ENCODE assay signal across 35 cellular contexts in genomic region chr5:137561572-137561971, GRCh38.
DNase-seq lines count a peak whose midpoint lies in the region; ATAC-seq and TF ChIP-seq lines count a peak whose summit lies in the region.
"Had no signal": no experiment of that assay in that cellular context is flagged by ENCODE, and none has a peak within 500 bp of the region (broad histone marks: within the 10 kb centered on the region; RNA-seq: fewer than 3 reads in every experiment).

No MANE protein-coding gene starts in this region.

- H3K27me3 ChIP-seq in H9 (ENCODE audit: insufficient read depth, low read length): no peaks in the 10 kb centered on the region
- H3K27me3 ChIP-seq: colonic mucosa, left lung, MG63, neural progenitor cell, right atrium auricular region, uterus had no signal

- no peak overlapping the region for H2AK5ac ChIP-seq in H9 (ENCODE audit: insufficient read length, low read length)

- POLR2A ChIA-PET in HEK293 (lab: Yijun Ruan, JAX): no interaction called here

- peaks cover 14% of the 10 kb centered on the region for H3K27me3 Mint-ChIP-seq in activated T-cell treated with anti-CD3 and anti-CD28 coated beads, Interleukin-2, amount 50 U/mL, for 4 hours (ENCODE audit: low read depth)
- peaks cover 6% of the 10 kb centered on the region for H3K27me3 Mint-ChIP-seq in H9 (ENCODE audit: low read depth)

- H2BK15ac ChIP-seq in H9 (ENCODE audit: low read depth, low read length): no peak overlapping the region

- H3K23ac ChIP-seq in H9 (ENCODE audit: insufficient read length, low read depth, low read length): no peak overlapping the region

- no peak overlapping the region for H2BK5ac ChIP-seq in H9 (ENCODE audit: insufficient read length, low read length)

- ATAC-seq in activated T-cell treated with anti-CD3 and anti-CD28 coated beads, Interleukin-2, amount 50 U/mL, for 4 hours: no peak
- no peak for ATAC-seq in HG02970 (IDR thresholded peaks at IDR 0.05; ENCODE audit: low FRiP score, unreplicated experiment)
- ATAC-seq: activated CD4-positive, CD25-positive, alpha-beta regulatory T cell treated with anti-CD3 and anti-CD28 coated beads, Interleukin-2, amount 50 U/mL, for 24 hours; activated CD8-positive, alpha-beta memory T cell treated with anti-CD3 and anti-CD28 coated beads, Interleukin-2, amount 10 ng/mL, durations not matched to agents 7 days and 5 days; left lung; T-helper 17 cell had no signal

- DNase-seq in Daoy (ENCODE audit: low read depth): peak; percentile 78
- peak; percentile 54 for DNase-seq in RPMI7951 (ENCODE audit: low read depth)
- peak; percentile 32 for DNase-seq in kidney glomerular epithelial cell (lab: John Stamatoyannopoulos, UW)
- no peak for DNase-seq in activated T-cell treated with anti-CD3 and anti-CD28 coated beads, Interleukin-2, amount 50 U/mL, for 4 hours
- DNase-seq in H9: no peak
- DNase-seq: activated CD4-positive, alpha-beta T cell treated with anti-CD3 and anti-CD28 coated beads, Interleukin-2, amount 50 U/mL, for 4 hours; activated CD8-positive, alpha-beta memory T cell treated with anti-CD3 and anti-CD28 coated beads, Interleukin-2, amount 10 ng/mL, durations not matched to agents 7 days and 5 days; activated gamma-delta T cell treated with Interleukin-2 at 50 U/mL for 16 hours; activated naive CD8-positive, alpha-beta T cell treated with anti-CD3 and anti-CD28 coated beads, Interleukin-2, amount 10 ng/mL, durations not matched to agents 7 days and 5 days; activated T-cell treated with anti-CD3 and anti-CD28 coated beads, Interleukin-2, amount 50 U/mL, for 48 hours; aorta; colonic mucosa; COR-L47; effector CD4-positive, alpha-beta T cell; GF-D8; KBM-7; left lung; mesendoderm; MG63; NCI-H146; NCI-H2171; NCI-H524 treated with DMSO at 0.1 percent for 48 hours; NK-92 treated with Interleukin-12 subunit alpha and Interleukin-12 subunit beta, amount 100 ng/mL, for 24 hours; PC-9; SHP77; stimulated activated CD4-positive, alpha-beta T cell treated with anti-CD3 and anti-CD28 coated beads, Interleukin-1b, Interleukin-23, amount 100 ng/mL, for 48 hours; T-helper 17 cell; uterus had no signal

- H3K9me3 ChIP-seq in HEK293 (ENCODE audit: control insufficient read depth, insufficient read depth, low read depth, low read length): no peaks in the 10 kb centered on the region
- H3K9me3 ChIP-seq in H9 (ENCODE audit: control insufficient read depth, low read depth, low read length): no peaks in the 10 kb centered on the region
- H3K9me3 ChIP-seq: colonic mucosa, left lung, MG63, right atrium auricular region, uterus had no signal

- H2AFZ ChIP-seq in H9 (ENCODE audit: low read length): no peak overlapping the region
- H2AFZ ChIP-seq: neural progenitor cell, PC-9 had no signal

- no peaks in the 10 kb centered on the region for H3K4me1 Mint-ChIP-seq in activated T-cell treated with anti-CD3 and anti-CD28 coated beads, Interleukin-2, amount 50 U/mL, for 4 hours (ENCODE audit: low read depth)
- peaks cover 6% of the 10 kb centered on the region in 2 experiments; a peak in 3 of 4 replicates for H3K4me1 Mint-ChIP-seq in H9

- H3K27ac ChIP-seq in HEK293 (ENCODE audit: extremely low read depth, low read depth, low read length) (no peak overlapping the region), H9 (ENCODE audit: insufficient read length, low read depth, low read length) (no peak overlapping the region)
- H3K27ac ChIP-seq: colonic mucosa, epithelial cell of prostate, left lung, neural progenitor cell, PC-9, right atrium auricular region, uterus had no signal

- H3K23me2 ChIP-seq in H9 (ENCODE audit: insufficient read length, low read depth, low read length, poor library complexity, severe bottlenecking): no peaks in the 10 kb centered on the region

- TF ChIP-seq CTCF in HEK293 (tag by site-specific recombination; IDR thresholded peaks at IDR 0.05): no peak
- no peak for TF ChIP-seq CTCF in H9 (conservative IDR thresholded peaks at IDR 0.05)

- no peak overlapping the region for H4K91ac ChIP-seq in H9 (ENCODE audit: insufficient read length, low read depth, low read length)

- no peaks in the 10 kb centered on the region for H3K79me2 ChIP-seq in H9 (ENCODE audit: insufficient read depth, low read length)

- H3K4ac ChIP-seq in H9 (ENCODE audit: low read depth, low read length): no peak overlapping the region

- H3K79me1 ChIP-seq in H9 (ENCODE audit: insufficient read depth, low read depth, low read length, poor library complexity, severe bottlenecking): no peaks in the 10 kb centered on the region

- no peak overlapping the region for H4K8ac ChIP-seq in H9 (replicated peaks; ENCODE audit: insufficient read length, low read depth, low read length)

- H3K9me3 Mint-ChIP-seq in activated T-cell treated with anti-CD3 and anti-CD28 coated beads, Interleukin-2, amount 50 U/mL, for 4 hours: no peaks in the 10 kb centered on the region
- peaks cover 0 to 3% of the 10 kb centered on the region in 2 experiments; a peak in 1 of 5 replicates for H3K9me3 Mint-ChIP-seq in H9
- H3K9me3 Mint-ChIP-seq: activated naive CD8-positive, alpha-beta T cell treated with anti-CD3 and anti-CD28 coated beads, Interleukin-2, amount 10 ng/mL, durations not matched to agents 7 days and 5 days; neural progenitor cell; stimulated activated naive CD8-positive, alpha-beta T cell treated with anti-CD3 and anti-CD28 coated beads, Interleukin-15, Interleukin-2, amounts not matched to agents 100 ng/mL and 50 ng/mL, for 24 hours had no signal

- H3K18ac ChIP-seq in H9 (ENCODE audit: insufficient read length, low read depth, low read length): no peak overlapping the region

- no peaks in the 10 kb centered on the region for H3K36me3 Mint-ChIP-seq in activated T-cell treated with anti-CD3 and anti-CD28 coated beads, Interleukin-2, amount 50 U/mL, for 4 hours (ENCODE audit: insufficient read depth)
- H3K36me3 Mint-ChIP-seq in H9 (ENCODE audit: insufficient read depth in 1 of 3, low read depth in 3 of 3): no peaks in the 10 kb centered on the region
- H3K36me3 Mint-ChIP-seq: activated CD8-positive, alpha-beta memory T cell treated with anti-CD3 and anti-CD28 coated beads, Interleukin-2, amount 10 ng/mL, durations not matched to agents 7 days and 5 days; neural progenitor cell had no signal

- CTCF ChIA-PET in HEK293 (lab: Yijun Ruan, JAX): interaction anchor here (0.6 to 1.2 kb wide), 2 partner anchors 16 to 241 kb away, joined by 3 to 4 read pairs; no protein-coding TSS in a partner anchor

- no peak overlapping the region for H2BK20ac ChIP-seq in H9 (ENCODE audit: low read depth, low read length, poor library complexity, severe bottlenecking)

- no peak overlapping the region for H4K5ac ChIP-seq in H9 (ENCODE audit: insufficient read length, low read depth, low read length)

- H3K9ac ChIP-seq in H9 (ENCODE audit: extremely low read depth, insufficient read length, low read length): no peak overlapping the region
- H3K9ac ChIP-seq: neural progenitor cell had no signal

- H3K4me1 ChIP-seq in HEK293 (ENCODE audit: control insufficient read depth, insufficient read depth, low read length) (peaks cover 9% of the 10 kb centered on the region), H9 (ENCODE audit: insufficient read depth, low read length) (no peaks in the 10 kb centered on the region)
- H3K4me1 ChIP-seq: colonic mucosa had no signal

- no peak overlapping the region for H3K4me2 ChIP-seq in H9 (ENCODE audit: insufficient read depth, insufficient read length, low read length)
- H3K4me2 ChIP-seq: neural progenitor cell, PC-9 had no signal

- H4K20me1 ChIP-seq in H9 (ENCODE audit: control insufficient read depth, insufficient read depth, insufficient read length): no peaks in the 10 kb centered on the region

- H3K36me3 ChIP-seq in HEK293 (ENCODE audit: control insufficient read depth in 2 of 2, insufficient read depth in 1 of 2, low read length in 2 of 2): no peaks in the 10 kb centered on the region
- H3K36me3 ChIP-seq: colonic mucosa, left lung, MG63, neural progenitor cell, right atrium auricular region, uterus had no signal

- H3K14ac ChIP-seq in H9 (ENCODE audit: insufficient read depth, low read length): no peak overlapping the region

- H3K4me3 Mint-ChIP-seq in activated T-cell treated with anti-CD3 and anti-CD28 coated beads, Interleukin-2, amount 50 U/mL, for 4 hours: no peak overlapping the region
- no peak overlapping the region for H3K4me3 Mint-ChIP-seq in H9
- H3K4me3 Mint-ChIP-seq: activated CD8-positive, alpha-beta memory T cell treated with anti-CD3 and anti-CD28 coated beads, Interleukin-2, amount 10 ng/mL, durations not matched to agents 7 days and 5 days; activated naive CD8-positive, alpha-beta T cell treated with anti-CD3 and anti-CD28 coated beads, Interleukin-2, amount 10 ng/mL, durations not matched to agents 7 days and 5 days; neural progenitor cell; stimulated activated naive CD8-positive, alpha-beta T cell treated with anti-CD3 and anti-CD28 coated beads, Interleukin-15, Interleukin-2, amounts not matched to agents 100 ng/mL and 50 ng/mL, for 24 hours; T-helper 17 cell had no signal

- no peak overlapping the region for H2BK12ac ChIP-seq in H9 (ENCODE audit: insufficient read length, low read depth, low read length)

- H2BK120ac ChIP-seq in H9 (ENCODE audit: low read depth, low read length, poor library complexity, severe bottlenecking): no peak overlapping the region

- no peak overlapping the region for H3T11ph ChIP-seq in H9 (ENCODE audit: low read length)

- H3K27ac Mint-ChIP-seq in H9: no peak overlapping the region
- H3K27ac Mint-ChIP-seq: activated CD8-positive, alpha-beta memory T cell treated with anti-CD3 and anti-CD28 coated beads, Interleukin-2, amount 10 ng/mL, durations not matched to agents 7 days and 5 days; activated naive CD8-positive, alpha-beta T cell treated with anti-CD3 and anti-CD28 coated beads, Interleukin-2, amount 10 ng/mL, durations not matched to agents 7 days and 5 days; neural progenitor cell; stimulated activated naive CD8-positive, alpha-beta T cell treated with anti-CD3 and anti-CD28 coated beads, Interleukin-15, Interleukin-2, amounts not matched to agents 100 ng/mL and 50 ng/mL, for 24 hours; T-helper 17 cell had no signal

- no peak overlapping the region for H3K56ac ChIP-seq in H9 (ENCODE audit: insufficient read length, low read depth, low read length)

- no peak overlapping the region for H3K4me3 ChIP-seq in HEK293 (ENCODE audit: low read depth, low read length)
- H3K4me3 ChIP-seq: colonic mucosa, left lung, MG63, neural progenitor cell, PC-9, right atrium auricular region, uterus had no signal

TF ChIP-seq in HEK293, 187 proteins besides CTCF, POLR2A, EP300 and RAD21 (continues in another document):
- TF ChIP-seq ZNF184 (tag by site-specific recombination; IDR thresholded peaks at IDR 0.05): no peak

Comparison
In these comparisons a context has a peak if more than half of its experiments do, and no peak if none do; other contexts are left out.
1. DNase-seq: peak in Daoy (single experiment), RPMI7951 (single experiment) and kidney glomerular epithelial cell (single experiment); none in activated T-cell treated with anti-CD3 and anti-CD28 coated beads, Interleukin-2, amount 50 U/mL, for 4 hours (single experiment) and H9 (single experiment).